Comparison of ENCODE assay signal across 1 cellular context in the genomic region with DNA sequence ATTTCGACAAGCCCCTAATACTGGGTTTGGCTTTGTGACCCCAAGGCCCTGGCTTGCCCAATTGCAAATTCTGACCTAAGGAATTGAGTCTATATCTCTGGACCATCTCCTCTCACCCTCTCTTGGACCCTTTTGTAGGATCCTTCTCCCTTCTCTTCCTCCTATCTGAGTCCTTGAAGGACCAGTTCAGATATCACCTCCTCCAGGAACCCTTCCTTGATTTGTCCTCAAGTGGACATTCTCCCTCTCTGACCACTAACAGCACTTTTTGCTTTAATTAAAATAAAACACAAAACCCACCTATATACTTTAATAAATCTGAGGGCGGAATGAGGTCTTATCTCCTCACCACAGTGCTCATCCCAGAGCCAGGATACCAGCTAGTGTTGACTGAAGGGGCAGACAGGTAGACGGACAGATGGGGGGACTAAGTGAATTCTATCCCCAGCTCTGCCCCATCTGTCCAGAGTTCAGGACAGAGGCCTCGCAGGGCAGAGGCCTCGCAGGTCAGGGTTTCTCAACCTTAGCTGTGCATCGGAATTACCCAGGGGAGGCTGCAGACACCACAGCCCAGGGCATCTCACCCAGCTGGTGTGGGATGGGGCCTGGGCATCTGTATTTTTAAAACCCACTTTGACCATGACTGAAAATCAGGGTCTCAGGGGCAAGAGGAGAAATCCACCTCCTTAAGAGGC.
TF ChIP-seq lines count a peak whose summit lies in the region.

No MANE protein-coding gene starts in this region.

TF ChIP-seq in WTC11, 78 proteins besides CTCF, POLR2A, EP300 and RAD21:
- TF ChIP-seq, protein P1, sequence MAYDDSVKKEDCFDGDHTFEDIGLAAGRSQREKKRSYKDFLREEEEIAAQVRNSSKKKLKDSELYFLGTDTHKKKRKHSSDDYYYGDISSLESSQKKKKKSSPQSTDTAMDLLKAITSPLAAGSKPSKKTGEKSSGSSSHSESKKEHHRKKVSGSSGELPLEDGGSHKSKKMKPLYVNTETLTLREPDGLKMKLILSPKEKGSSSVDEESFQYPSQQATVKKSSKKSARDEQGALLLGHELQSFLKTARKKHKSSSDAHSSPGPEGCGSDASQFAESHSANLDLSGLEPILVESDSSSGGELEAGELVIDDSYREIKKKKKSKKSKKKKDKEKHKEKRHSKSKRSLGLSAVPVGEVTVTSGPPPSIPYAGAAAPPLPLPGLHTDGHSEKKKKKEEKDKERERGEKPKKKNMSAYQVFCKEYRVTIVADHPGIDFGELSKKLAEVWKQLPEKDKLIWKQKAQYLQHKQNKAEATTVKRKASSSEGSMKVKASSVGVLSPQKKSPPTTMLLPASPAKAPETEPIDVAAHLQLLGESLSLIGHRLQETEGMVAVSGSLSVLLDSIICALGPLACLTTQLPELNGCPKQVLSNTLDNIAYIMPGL (CRISPR knock-in tag; IDR thresholded peaks at IDR 0.05), result no peak
- TF ChIP-seq, protein P2, sequence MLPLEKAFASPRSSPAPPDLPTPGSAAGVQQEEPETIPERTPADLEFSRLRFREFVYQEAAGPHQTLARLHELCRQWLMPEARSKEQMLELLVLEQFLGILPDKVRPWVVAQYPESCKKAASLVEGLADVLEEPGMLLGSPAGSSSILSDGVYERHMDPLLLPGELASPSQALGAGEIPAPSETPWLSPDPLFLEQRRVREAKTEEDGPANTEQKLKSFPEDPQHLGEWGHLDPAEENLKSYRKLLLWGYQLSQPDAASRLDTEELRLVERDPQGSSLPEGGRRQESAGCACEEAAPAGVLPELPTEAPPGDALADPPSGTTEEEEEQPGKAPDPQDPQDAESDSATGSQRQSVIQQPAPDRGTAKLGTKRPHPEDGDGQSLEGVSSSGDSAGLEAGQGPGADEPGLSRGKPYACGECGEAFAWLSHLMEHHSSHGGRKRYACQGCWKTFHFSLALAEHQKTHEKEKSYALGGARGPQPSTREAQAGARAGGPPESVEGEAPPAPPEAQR (CRISPR knock-in tag; IDR thresholded peaks at IDR 0.05), result no peak
- TF ChIP-seq, protein P3, sequence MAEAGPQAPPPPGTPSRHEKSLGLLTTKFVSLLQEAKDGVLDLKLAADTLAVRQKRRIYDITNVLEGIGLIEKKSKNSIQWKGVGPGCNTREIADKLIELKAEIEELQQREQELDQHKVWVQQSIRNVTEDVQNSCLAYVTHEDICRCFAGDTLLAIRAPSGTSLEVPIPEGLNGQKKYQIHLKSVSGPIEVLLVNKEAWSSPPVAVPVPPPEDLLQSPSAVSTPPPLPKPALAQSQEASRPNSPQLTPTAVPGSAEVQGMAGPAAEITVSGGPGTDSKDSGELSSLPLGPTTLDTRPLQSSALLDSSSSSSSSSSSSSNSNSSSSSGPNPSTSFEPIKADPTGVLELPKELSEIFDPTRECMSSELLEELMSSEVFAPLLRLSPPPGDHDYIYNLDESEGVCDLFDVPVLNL (CRISPR knock-in tag; IDR thresholded peaks at IDR 0.05; ENCODE audit: borderline replicate concordance, low read depth), result no peak
- TF ChIP-seq ZBTB21 (CRISPR knock-in tag; IDR thresholded peaks at IDR 0.05; ENCODE audit: borderline replicate concordance), result no peak
- TF ChIP-seq, protein P4, sequence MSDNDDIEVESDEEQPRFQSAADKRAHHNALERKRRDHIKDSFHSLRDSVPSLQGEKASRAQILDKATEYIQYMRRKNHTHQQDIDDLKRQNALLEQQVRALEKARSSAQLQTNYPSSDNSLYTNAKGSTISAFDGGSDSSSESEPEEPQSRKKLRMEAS (CRISPR knock-in tag; IDR thresholded peaks at IDR 0.05), result no peak
- no peak for TF ChIP-seq JAZF1 (CRISPR knock-in tag; IDR thresholded peaks at IDR 0.05)
- TF ChIP-seq ELF4 (CRISPR knock-in tag; IDR thresholded peaks at IDR 0.05; ENCODE audit: low read depth), result no peak
- TF ChIP-seq GRHL2 (CRISPR knock-in tag; IDR thresholded peaks at IDR 0.05; ENCODE audit: insufficient replicate concordance, severe bottlenecking), result no peak
- TF ChIP-seq, protein P5, sequence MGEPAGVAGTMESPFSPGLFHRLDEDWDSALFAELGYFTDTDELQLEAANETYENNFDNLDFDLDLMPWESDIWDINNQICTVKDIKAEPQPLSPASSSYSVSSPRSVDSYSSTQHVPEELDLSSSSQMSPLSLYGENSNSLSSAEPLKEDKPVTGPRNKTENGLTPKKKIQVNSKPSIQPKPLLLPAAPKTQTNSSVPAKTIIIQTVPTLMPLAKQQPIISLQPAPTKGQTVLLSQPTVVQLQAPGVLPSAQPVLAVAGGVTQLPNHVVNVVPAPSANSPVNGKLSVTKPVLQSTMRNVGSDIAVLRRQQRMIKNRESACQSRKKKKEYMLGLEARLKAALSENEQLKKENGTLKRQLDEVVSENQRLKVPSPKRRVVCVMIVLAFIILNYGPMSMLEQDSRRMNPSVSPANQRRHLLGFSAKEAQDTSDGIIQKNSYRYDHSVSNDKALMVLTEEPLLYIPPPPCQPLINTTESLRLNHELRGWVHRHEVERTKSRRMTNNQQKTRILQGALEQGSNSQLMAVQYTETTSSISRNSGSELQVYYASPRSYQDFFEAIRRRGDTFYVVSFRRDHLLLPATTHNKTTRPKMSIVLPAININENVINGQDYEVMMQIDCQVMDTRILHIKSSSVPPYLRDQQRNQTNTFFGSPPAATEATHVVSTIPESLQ (CRISPR knock-in tag; IDR thresholded peaks at IDR 0.05), result no peak
- TF ChIP-seq, protein P6, sequence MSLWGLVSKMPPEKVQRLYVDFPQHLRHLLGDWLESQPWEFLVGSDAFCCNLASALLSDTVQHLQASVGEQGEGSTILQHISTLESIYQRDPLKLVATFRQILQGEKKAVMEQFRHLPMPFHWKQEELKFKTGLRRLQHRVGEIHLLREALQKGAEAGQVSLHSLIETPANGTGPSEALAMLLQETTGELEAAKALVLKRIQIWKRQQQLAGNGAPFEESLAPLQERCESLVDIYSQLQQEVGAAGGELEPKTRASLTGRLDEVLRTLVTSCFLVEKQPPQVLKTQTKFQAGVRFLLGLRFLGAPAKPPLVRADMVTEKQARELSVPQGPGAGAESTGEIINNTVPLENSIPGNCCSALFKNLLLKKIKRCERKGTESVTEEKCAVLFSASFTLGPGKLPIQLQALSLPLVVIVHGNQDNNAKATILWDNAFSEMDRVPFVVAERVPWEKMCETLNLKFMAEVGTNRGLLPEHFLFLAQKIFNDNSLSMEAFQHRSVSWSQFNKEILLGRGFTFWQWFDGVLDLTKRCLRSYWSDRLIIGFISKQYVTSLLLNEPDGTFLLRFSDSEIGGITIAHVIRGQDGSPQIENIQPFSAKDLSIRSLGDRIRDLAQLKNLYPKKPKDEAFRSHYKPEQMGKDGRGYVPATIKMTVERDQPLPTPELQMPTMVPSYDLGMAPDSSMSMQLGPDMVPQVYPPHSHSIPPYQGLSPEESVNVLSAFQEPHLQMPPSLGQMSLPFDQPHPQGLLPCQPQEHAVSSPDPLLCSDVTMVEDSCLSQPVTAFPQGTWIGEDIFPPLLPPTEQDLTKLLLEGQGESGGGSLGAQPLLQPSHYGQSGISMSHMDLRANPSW (CRISPR knock-in tag; conservative IDR thresholded peaks at IDR 0.05; ENCODE audit: low read depth), result no peak
- TF ChIP-seq, protein P7, sequence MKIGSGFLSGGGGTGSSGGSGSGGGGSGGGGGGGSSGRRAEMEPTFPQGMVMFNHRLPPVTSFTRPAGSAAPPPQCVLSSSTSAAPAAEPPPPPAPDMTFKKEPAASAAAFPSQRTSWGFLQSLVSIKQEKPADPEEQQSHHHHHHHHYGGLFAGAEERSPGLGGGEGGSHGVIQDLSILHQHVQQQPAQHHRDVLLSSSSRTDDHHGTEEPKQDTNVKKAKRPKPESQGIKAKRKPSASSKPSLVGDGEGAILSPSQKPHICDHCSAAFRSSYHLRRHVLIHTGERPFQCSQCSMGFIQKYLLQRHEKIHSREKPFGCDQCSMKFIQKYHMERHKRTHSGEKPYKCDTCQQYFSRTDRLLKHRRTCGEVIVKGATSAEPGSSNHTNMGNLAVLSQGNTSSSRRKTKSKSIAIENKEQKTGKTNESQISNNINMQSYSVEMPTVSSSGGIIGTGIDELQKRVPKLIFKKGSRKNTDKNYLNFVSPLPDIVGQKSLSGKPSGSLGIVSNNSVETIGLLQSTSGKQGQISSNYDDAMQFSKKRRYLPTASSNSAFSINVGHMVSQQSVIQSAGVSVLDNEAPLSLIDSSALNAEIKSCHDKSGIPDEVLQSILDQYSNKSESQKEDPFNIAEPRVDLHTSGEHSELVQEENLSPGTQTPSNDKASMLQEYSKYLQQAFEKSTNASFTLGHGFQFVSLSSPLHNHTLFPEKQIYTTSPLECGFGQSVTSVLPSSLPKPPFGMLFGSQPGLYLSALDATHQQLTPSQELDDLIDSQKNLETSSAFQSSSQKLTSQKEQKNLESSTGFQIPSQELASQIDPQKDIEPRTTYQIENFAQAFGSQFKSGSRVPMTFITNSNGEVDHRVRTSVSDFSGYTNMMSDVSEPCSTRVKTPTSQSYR (CRISPR knock-in tag; IDR thresholded peaks at IDR 0.05), result no peak
- no peak for TF ChIP-seq ZNF396 (CRISPR knock-in tag; IDR thresholded peaks at IDR 0.05; ENCODE audit: borderline replicate concordance)
- TF ChIP-seq, protein P8, sequence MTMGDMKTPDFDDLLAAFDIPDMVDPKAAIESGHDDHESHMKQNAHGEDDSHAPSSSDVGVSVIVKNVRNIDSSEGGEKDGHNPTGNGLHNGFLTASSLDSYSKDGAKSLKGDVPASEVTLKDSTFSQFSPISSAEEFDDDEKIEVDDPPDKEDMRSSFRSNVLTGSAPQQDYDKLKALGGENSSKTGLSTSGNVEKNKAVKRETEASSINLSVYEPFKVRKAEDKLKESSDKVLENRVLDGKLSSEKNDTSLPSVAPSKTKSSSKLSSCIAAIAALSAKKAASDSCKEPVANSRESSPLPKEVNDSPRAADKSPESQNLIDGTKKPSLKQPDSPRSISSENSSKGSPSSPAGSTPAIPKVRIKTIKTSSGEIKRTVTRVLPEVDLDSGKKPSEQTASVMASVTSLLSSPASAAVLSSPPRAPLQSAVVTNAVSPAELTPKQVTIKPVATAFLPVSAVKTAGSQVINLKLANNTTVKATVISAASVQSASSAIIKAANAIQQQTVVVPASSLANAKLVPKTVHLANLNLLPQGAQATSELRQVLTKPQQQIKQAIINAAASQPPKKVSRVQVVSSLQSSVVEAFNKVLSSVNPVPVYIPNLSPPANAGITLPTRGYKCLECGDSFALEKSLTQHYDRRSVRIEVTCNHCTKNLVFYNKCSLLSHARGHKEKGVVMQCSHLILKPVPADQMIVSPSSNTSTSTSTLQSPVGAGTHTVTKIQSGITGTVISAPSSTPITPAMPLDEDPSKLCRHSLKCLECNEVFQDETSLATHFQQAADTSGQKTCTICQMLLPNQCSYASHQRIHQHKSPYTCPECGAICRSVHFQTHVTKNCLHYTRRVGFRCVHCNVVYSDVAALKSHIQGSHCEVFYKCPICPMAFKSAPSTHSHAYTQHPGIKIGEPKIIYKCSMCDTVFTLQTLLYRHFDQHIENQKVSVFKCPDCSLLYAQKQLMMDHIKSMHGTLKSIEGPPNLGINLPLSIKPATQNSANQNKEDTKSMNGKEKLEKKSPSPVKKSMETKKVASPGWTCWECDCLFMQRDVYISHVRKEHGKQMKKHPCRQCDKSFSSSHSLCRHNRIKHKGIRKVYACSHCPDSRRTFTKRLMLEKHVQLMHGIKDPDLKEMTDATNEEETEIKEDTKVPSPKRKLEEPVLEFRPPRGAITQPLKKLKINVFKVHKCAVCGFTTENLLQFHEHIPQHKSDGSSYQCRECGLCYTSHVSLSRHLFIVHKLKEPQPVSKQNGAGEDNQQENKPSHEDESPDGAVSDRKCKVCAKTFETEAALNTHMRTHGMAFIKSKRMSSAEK (CRISPR knock-in tag; IDR thresholded peaks at IDR 0.05; ENCODE audit: borderline replicate concordance), result no peak
- no peak for TF ChIP-seq TP53 (CRISPR knock-in tag; IDR thresholded peaks at IDR 0.05)
- TF ChIP-seq, protein P9, sequence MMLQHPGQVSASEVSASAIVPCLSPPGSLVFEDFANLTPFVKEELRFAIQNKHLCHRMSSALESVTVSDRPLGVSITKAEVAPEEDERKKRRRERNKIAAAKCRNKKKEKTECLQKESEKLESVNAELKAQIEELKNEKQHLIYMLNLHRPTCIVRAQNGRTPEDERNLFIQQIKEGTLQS (CRISPR knock-in tag; conservative IDR thresholded peaks at IDR 0.05), result no peak
- TF ChIP-seq RELA (CRISPR knock-in tag; IDR thresholded peaks at IDR 0.05; ENCODE audit: borderline replicate concordance), result no peak
- TF ChIP-seq, protein P10, sequence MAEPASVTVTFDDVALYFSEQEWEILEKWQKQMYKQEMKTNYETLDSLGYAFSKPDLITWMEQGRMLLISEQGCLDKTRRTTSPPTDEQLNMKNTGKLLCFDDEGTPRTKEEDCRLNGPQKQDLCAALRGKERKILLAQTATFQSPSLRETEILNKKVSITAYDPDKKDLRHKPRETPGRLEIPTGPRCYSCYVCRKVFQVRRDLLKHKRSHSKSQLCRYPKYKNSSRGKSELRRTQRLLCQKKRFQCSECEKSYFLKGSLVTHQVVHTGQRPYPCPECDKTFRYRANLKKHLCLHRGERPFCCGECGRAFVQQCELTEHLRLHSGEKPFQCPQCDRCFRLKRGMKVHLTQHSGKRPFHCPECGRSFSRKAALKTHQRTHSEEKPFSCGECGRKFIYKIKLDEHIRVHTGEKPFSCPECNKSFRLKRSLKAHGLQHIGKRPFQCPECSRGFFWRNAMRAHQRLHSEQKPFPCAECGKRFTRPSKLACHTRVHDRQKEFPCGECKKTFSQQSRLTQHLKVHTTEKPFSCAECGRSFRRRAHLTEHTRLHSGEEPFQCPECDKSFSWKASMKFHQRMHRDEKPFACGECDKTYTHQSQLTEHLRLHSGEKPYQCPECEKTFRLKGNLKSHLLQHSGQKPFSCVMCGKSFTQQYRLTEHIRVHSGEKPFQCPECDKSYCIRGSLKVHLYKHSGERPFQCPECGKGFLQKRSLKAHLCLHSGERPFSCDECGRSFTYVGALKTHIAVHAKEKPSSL (CRISPR knock-in tag; conservative IDR thresholded peaks at IDR 0.05), result no peak
TF ChIP-seq in WTC11: peak in this region for 0.
